32 cellular contexts compared by ENCODE assay signal in the genomic region with DNA sequence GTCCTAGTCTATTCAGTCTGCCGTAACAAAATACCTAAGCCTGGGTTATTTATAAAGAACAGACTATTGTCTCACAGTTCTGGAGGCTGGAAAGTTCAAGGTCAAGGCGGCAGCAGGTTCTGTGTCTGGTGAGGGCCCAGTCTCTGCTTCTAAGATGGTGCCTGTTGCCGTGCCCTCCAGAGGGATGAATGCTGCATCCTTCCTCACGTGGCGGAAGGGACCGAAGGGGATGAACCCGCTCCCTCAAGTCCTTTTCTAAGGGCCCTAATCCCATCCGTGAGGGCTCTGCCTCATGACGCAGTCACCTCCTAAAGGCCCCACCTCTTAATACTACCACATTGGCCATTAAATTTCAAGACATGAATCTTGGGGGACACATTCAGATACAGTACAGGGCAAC.
"Had no signal": no experiment of that assay in that cellular context is flagged by ENCODE, and none has a peak within 500 bp of the region (broad histone marks: within the 10 kb centered on the region; RNA-seq: fewer than 3 reads in every experiment).

No MANE protein-coding gene starts in this region.

- H3K9ac ChIP-seq: KMS-11 had no signal

- H3K4me3 Mint-ChIP-seq: activated B cell treated with CpG ODN at 0.5 μM for 24 hours; activated CD4-positive, alpha-beta memory T cell treated with anti-CD3 and anti-CD28 coated beads, Interleukin-2, amount 10 ng/mL, durations not matched to agents 7 days and 5 days; activated naive CD4-positive, alpha-beta T cell treated with anti-CD3 and anti-CD28 coated beads, Interleukin-2, amount 50 U/mL, for 24 hours; activated naive CD8-positive, alpha-beta T cell treated with anti-CD3 and anti-CD28 coated beads, Interleukin-2, amount 10 ng/mL, durations not matched to agents 7 days and 5 days; activated T-cell treated with anti-CD3 and anti-CD28 coated beads, Interleukin-2, amount 50 U/mL, for 24 hours; central memory CD8-positive, alpha-beta T cell; T-cell had no signal

- DNase-seq: activated B cell treated with CpG ODN at 0.5 μM for 24 hours; activated CD4-positive, alpha-beta memory T cell treated with anti-CD3 and anti-CD28 coated beads, Interleukin-2, amount 10 ng/mL, durations not matched to agents 7 days and 5 days; activated CD4-positive, alpha-beta T cell treated with anti-CD3 and anti-CD28 coated beads for 4 hours; activated CD4-positive, CD25-positive, alpha-beta regulatory T cell treated with anti-CD3 and anti-CD28 coated beads, Interleukin-2, amount 50 U/mL, for 72 hours; activated gamma-delta T cell; activated naive CD4-positive, alpha-beta T cell treated with Interleukin-2 at 50 U/mL for 16 hours; activated naive CD8-positive, alpha-beta T cell treated with anti-CD3 and anti-CD28 coated beads, Interleukin-2, amount 10 ng/mL, durations not matched to agents 7 days and 5 days; activated T-cell treated with anti-CD3 and anti-CD28 coated beads, Interleukin-2, amount 50 U/mL, for 24 hours; amygdala; MM.1S; MV-4-11; NCI-H1092; NCI-H1436 treated with DMSO at 0.1 percent for 48 hours; NCI-H1694 treated with DMSO at 0.1 percent for 48 hours; NCI-H2029; NCI-H345; NCI-H524 treated with DMSO at 0.1 percent for 48 hours; Peyer's patch; RPMI8226; SIG-M5; T-cell; T-helper 2 cell; T-helper 9 cell had no signal

- H3K27me3 ChIP-seq: ascending aorta, cardiac muscle cell, Peyer's patch had no signal

- H3K9me3 ChIP-seq: ascending aorta, Peyer's patch had no signal

- ATAC-seq: Right ventricle myocardium inferior, SK-N-SH treated with all-trans-retinoic acid at 6 μM for 48 hours, T-cell had no signal

- H3K36me3 ChIP-seq: ascending aorta, cardiac muscle cell, Peyer's patch had no signal

- H3K4me3 ChIP-seq: ascending aorta, cardiac muscle cell, Peyer's patch had no signal

- H3K4me2 ChIP-seq: KMS-11 had no signal

- H3K9me3 Mint-ChIP-seq: activated B cell treated with CpG ODN at 0.5 μM for 24 hours; activated CD4-positive, alpha-beta memory T cell treated with anti-CD3 and anti-CD28 coated beads, Interleukin-2, amount 10 ng/mL, durations not matched to agents 7 days and 5 days; activated naive CD4-positive, alpha-beta T cell treated with anti-CD3 and anti-CD28 coated beads, Interleukin-2, amount 50 U/mL, for 24 hours; activated naive CD8-positive, alpha-beta T cell treated with anti-CD3 and anti-CD28 coated beads, Interleukin-2, amount 10 ng/mL, durations not matched to agents 7 days and 5 days; activated T-cell treated with anti-CD3 and anti-CD28 coated beads, Interleukin-2, amount 50 U/mL, for 24 hours; activated T-helper 2 cell treated with anti-CD3 and anti-CD28 coated beads, Interferon-gamma antibody, Interleukin-2, Interleukin-4, amounts not matched to agents 10 μg/mL and 5 μg/mL and 100 μg/mL, durations not matched to agents 14 hours and 24 hours and 36 hours; central memory CD8-positive, alpha-beta T cell; T-cell had no signal

- H3K36me3 Mint-ChIP-seq: activated naive CD4-positive, alpha-beta T cell treated with anti-CD3 and anti-CD28 coated beads, Interleukin-2, amount 50 U/mL, for 24 hours; activated naive CD8-positive, alpha-beta T cell treated with anti-CD3 and anti-CD28 coated beads, Interleukin-2, amount 10 ng/mL, durations not matched to agents 7 days and 5 days; T-cell had no signal

- H3K27ac ChIP-seq: ascending aorta, cardiac muscle cell, KMS-11, Peyer's patch, VCaP had no signal

- H3K27me3 Mint-ChIP-seq: activated CD4-positive, alpha-beta memory T cell treated with anti-CD3 and anti-CD28 coated beads, Interleukin-2, amount 10 ng/mL, durations not matched to agents 7 days and 5 days; activated naive CD4-positive, alpha-beta T cell treated with anti-CD3 and anti-CD28 coated beads, Interleukin-2, amount 50 U/mL, for 24 hours; activated naive CD8-positive, alpha-beta T cell treated with anti-CD3 and anti-CD28 coated beads, Interleukin-2, amount 10 ng/mL, durations not matched to agents 7 days and 5 days; activated T-cell treated with anti-CD3 and anti-CD28 coated beads, Interleukin-2, amount 50 U/mL, for 24 hours; central memory CD8-positive, alpha-beta T cell; T-cell had no signal

- H3K27ac Mint-ChIP-seq: activated B cell treated with CpG ODN at 0.5 μM for 24 hours; activated CD4-positive, alpha-beta memory T cell treated with anti-CD3 and anti-CD28 coated beads, Interleukin-2, amount 10 ng/mL, durations not matched to agents 7 days and 5 days; activated naive CD4-positive, alpha-beta T cell treated with anti-CD3 and anti-CD28 coated beads, Interleukin-2, amount 50 U/mL, for 24 hours; activated naive CD8-positive, alpha-beta T cell treated with anti-CD3 and anti-CD28 coated beads, Interleukin-2, amount 10 ng/mL, durations not matched to agents 7 days and 5 days; activated T-cell treated with anti-CD3 and anti-CD28 coated beads, Interleukin-2, amount 50 U/mL, for 24 hours; activated T-helper 2 cell treated with anti-CD3 and anti-CD28 coated beads, Interferon-gamma antibody, Interleukin-2, Interleukin-4, amounts not matched to agents 10 μg/mL and 5 μg/mL and 100 μg/mL, durations not matched to agents 14 hours and 24 hours and 36 hours; T-cell had no signal
